Comparison of ENCODE assay signal across 18 cellular contexts in the genomic region with DNA sequence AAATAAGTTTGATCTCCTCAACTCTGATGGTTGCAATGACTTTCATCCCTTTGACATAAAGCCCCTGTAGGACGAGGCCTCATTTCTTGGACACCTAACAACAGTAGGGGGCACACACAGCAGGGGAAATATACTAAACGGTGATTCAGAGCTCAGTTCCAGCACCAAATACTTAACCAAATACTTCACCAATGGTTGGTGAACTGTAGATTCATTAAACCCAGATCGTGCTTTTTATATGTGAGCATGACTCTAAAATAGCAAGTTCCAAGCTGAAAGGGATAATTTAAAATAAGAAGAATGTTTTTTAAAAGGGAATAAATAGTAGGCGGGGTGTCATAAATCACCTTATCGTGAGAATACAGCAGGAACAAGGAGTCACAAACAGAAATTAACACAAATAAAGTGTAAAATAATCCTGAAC. TPM values are rescaled to one million over a fixed set of nuclear protein-coding genes. Genes with fewer than 3 reads are reported as not detected.
DNase-seq lines count a peak whose midpoint lies in the region; ATAC-seq and TF ChIP-seq lines count a peak whose summit lies in the region.
"Had no signal": no experiment of that assay in that cellular context is flagged by ENCODE, and none has a peak within 500 bp of the region (broad histone marks: within the 10 kb centered on the region; RNA-seq: fewer than 3 reads in every experiment).

No MANE protein-coding gene starts in this region.

- no peak for DNase-seq in AG04450 (ENCODE audit: low read depth, low spot score)
- peak; percentile 9 for DNase-seq in WERI-Rb-1
- no peak for DNase-seq in left lobe of liver (ENCODE audit: low spot score)
- no peak for DNase-seq in cardiac septum (ENCODE audit: low spot score)
- no peak for DNase-seq in ascending aorta (ENCODE audit: low spot score in 2 of 2)
- DNase-seq: activated CD8-positive, alpha-beta T cell treated with anti-CD3 and anti-CD28 coated beads, Interleukin-2, amount 10 ng/mL, durations not matched to agents 7 days and 5 days; activated effector memory CD4-positive, alpha-beta T cell treated with anti-CD3 and anti-CD28 coated beads, Interleukin-2, amount 50 U/mL, for 16 hours; DMS 273 treated with DMSO at 0.1 percent for 48 hours; effector CD4-positive, alpha-beta T cell; NCI-H1092; NCI-H2171 treated with DMSO at 0.1 percent for 48 hours; NK-92 treated with Interleukin-12 subunit alpha and Interleukin-12 subunit beta, amount 100 ng/mL, for 24 hours; stimulated activated CD4-positive, alpha-beta T cell treated with anti-CD3 and anti-CD28 coated beads, Interleukin-12 subunit alpha, Interleukin-12 subunit beta, amount 100 ng/mL, for 4 hours had no signal

- H3K36me3 ChIP-seq in HEK293 (ENCODE audit: control insufficient read depth in 2 of 2, insufficient read depth in 1 of 2, low read length in 2 of 2) (peaks cover 41 to 65% of the 10 kb centered on the region in 2 experiments), WERI-Rb-1 (peaks cover 26% of the 10 kb centered on the region), ascending aorta (peaks cover 51 to 88% of the 10 kb centered on the region in 2 donors)

- POLR2A ChIA-PET in AG04450 (lab: Yijun Ruan, JAX) (no interaction called here), HEK293 (lab: Yijun Ruan, JAX) (no interaction called here)

- TF ChIP-seq CTCF in AG04450 (IDR thresholded peaks at IDR 0.05; ENCODE audit: low read depth, low read length) (peak; percentile 29), HEK293 (tag by site-specific recombination; IDR thresholded peaks at IDR 0.05) (no peak), WERI-Rb-1 (IDR thresholded peaks at IDR 0.05; ENCODE audit: low read depth, low read length) (no peak), ascending aorta (IDR thresholded peaks at IDR 0.05) (no peak)

- peak; percentile 12 for ATAC-seq in left lobe of liver
- no peak for ATAC-seq in GM21360 (IDR thresholded peaks at IDR 0.05; ENCODE audit: unreplicated experiment)
- no peak for ATAC-seq in HG03565 (IDR thresholded peaks at IDR 0.05; ENCODE audit: unreplicated experiment)
- ATAC-seq: activated CD8-positive, alpha-beta T cell treated with anti-CD3 and anti-CD28 coated beads, Interleukin-2, amount 10 ng/mL, durations not matched to agents 7 days and 5 days had no signal

- H3K27ac ChIP-seq in AG04450 (ENCODE audit: low read depth, low read length): no peak overlapping the region
- H3K27ac ChIP-seq in HEK293 (ENCODE audit: extremely low read depth, low read depth, low read length): no peak overlapping the region
- no peak overlapping the region for H3K27ac ChIP-seq in WERI-Rb-1
- H3K27ac ChIP-seq in ascending aorta: no peak overlapping the region
- H3K27ac ChIP-seq: parathyroid adenoma had no signal

- H3K27me3 ChIP-seq in AG04450 (ENCODE audit: control insufficient read depth, insufficient read depth, low read length): no peaks in the 10 kb centered on the region
- no peaks in the 10 kb centered on the region for H3K27me3 ChIP-seq in WERI-Rb-1 (ENCODE audit: insufficient read depth, low read depth, severe bottlenecking)
- H3K27me3 ChIP-seq in ascending aorta: no peaks in the 10 kb centered on the region

- H3K9me3 ChIP-seq in AG04450 (ENCODE audit: control insufficient read depth, insufficient read depth, low read length) (no peaks in the 10 kb centered on the region), HEK293 (ENCODE audit: control insufficient read depth, insufficient read depth, low read depth, low read length) (no peaks in the 10 kb centered on the region), WERI-Rb-1 (ENCODE audit: severe bottlenecking) (no peaks in the 10 kb centered on the region), ascending aorta (no peaks in the 10 kb centered on the region)
- H3K9me3 ChIP-seq: mucosa of descending colon had no signal

- CTCF ChIA-PET in AG04450 (lab: Charles Lee) (interaction anchor here (0.7 to 2.7 kb wide), 5 partner anchors 8 to 209 kb away, joined by 3 to 10 read pairs (median 4); no protein-coding TSS in a partner anchor), HEK293 (lab: Yijun Ruan, JAX) (interaction anchor here (0.6 to 1.1 kb wide), 3 partner anchors 10 to 429 kb away, joined by 3 to 4 read pairs (median 3); no protein-coding TSS in a partner anchor)

- intact Hi-C loops in cardiac septum (cut with DNase I) (no loop called here), ascending aorta (cut with DNase I) (no loop called here)

- no peaks in the 10 kb centered on the region for H3K4me1 ChIP-seq in HEK293 (ENCODE audit: control insufficient read depth, insufficient read depth, low read length)
- H3K4me1 ChIP-seq in ascending aorta: no peaks in the 10 kb centered on the region
- H3K4me1 ChIP-seq: parathyroid adenoma had no signal

- H3K4me3 ChIP-seq in AG04450 (ENCODE audit: low read depth, low read length) (no peak overlapping the region), HEK293 (ENCODE audit: low read depth, low read length) (no peak overlapping the region), WERI-Rb-1 (ENCODE audit: low read depth, low read length) (no peak overlapping the region), ascending aorta (no peak overlapping the region)
- H3K4me3 ChIP-seq: mucosa of descending colon had no signal

TF ChIP-seq in HEK293, 187 proteins besides CTCF, POLR2A, EP300 and RAD21:
- TF ChIP-seq ZNF654 (tag by site-specific recombination; IDR thresholded peaks at IDR 0.05; ENCODE audit: low read depth) (peak; percentile 12; the same call in 1 of the 2 replicates), ZNF175 (tag by site-specific recombination; IDR thresholded peaks at IDR 0.05) (no peak), ZNF830 (tag by site-specific recombination; IDR thresholded peaks at IDR 0.05; ENCODE audit: low read depth) (no peak)

RNA-seq across cellular contexts. Expression of a gene that starts 53.2 kb away (rescaled TPM):
- polyA plus RNA-seq in AG04450 (2011; rRNA removed): 18.7 and 22.1 TPM in 2 replicates
- 30.4 and 34.5 TPM in 2 replicates for polyA minus RNA-seq in AG04450 (2011; rRNA and poly(A)+ RNA removed)
- total RNA-seq in left lobe of liver: 15.6 TPM
- total RNA-seq in cardiac septum: 14.2 TPM
- total RNA-seq in ascending aorta: 15.8 TPM

RNA-seq across cellular contexts. Expression of a gene that starts 53.4 kb away (rescaled TPM):
- 28.0 and 37.9 TPM in 2 replicates for polyA plus RNA-seq in AG04450 (2011; rRNA removed)
- 9.6 and 26.5 TPM in 2 replicates for polyA minus RNA-seq in AG04450 (2011; rRNA and poly(A)+ RNA removed)
- total RNA-seq in left lobe of liver (12.7 TPM), cardiac septum (14.6 TPM), ascending aorta (17.5 TPM)

RNA-seq across cellular contexts. Expression of a gene that starts 53.9 kb away (rescaled TPM):
- polyA plus RNA-seq in AG04450 (2011; rRNA removed): 160 and 215 TPM in 2 replicates
- 155 and 203 TPM in 2 replicates for polyA minus RNA-seq in AG04450 (2011; rRNA and poly(A)+ RNA removed)
- total RNA-seq in left lobe of liver (not detected), cardiac septum (not detected), ascending aorta (not detected)
- total RNA-seq: activated CD8-positive, alpha-beta T cell treated with anti-CD3 and anti-CD28 coated beads, Interleukin-2, amount 10 ng/mL, durations not matched to agents 7 days and 5 days had no signal
